In genomic region chr10:14659626-14660196, GRCh38 we compare ENCODE assay signal across 8 cellular contexts.
DNase-seq lines count a peak whose midpoint lies in the region; ATAC-seq and TF ChIP-seq lines count a peak whose summit lies in the region.

No MANE protein-coding gene starts in this region.

- POLR2A ChIA-PET in activated CD8-positive, alpha-beta T cell treated with anti-CD3 and anti-CD28 coated beads, Interleukin-2, amount 10 ng/mL, durations not matched to agents 7 days and 5 days (lab: Charles Lee), result interaction anchor here (0.8 kb wide), 1 partner anchor 8 kb away, joined by 3 read pairs; no protein-coding TSS in a partner anchor

- ATAC-seq in CD4-positive, CD25-positive, alpha-beta regulatory T cell (ENCODE audit: low read depth in 2 of 2), result peak; percentile 66 to 72
- peak; percentile 78 for ATAC-seq in HG03520 (IDR thresholded peaks at IDR 0.05; ENCODE audit: unreplicated experiment)
- peak; percentile 82 for ATAC-seq in activated CD8-positive, alpha-beta T cell treated with anti-CD3 and anti-CD28 coated beads, Interleukin-2, amount 10 ng/mL, durations not matched to agents 7 days and 5 days

- no peak overlapping the region for H3K4me2 ChIP-seq in neural progenitor cell

- in situ Hi-C loops in brain microvascular endothelial cell (cut with HindIII; ENCODE audit: low pct_ligation_motif_present, low sequenced_read_pairs), result no loop called here

- no peak overlapping the region for H2AFZ ChIP-seq in neural progenitor cell (replicated peaks)

- no peaks in the 10 kb centered on the region for H3K36me3 ChIP-seq in CD4-positive, CD25-positive, alpha-beta regulatory T cell (ENCODE audit: control insufficient read depth, insufficient read depth, low read length)
- no peaks in the 10 kb centered on the region for H3K36me3 ChIP-seq in brain microvascular endothelial cell (replicated peaks)
- no peaks in the 10 kb centered on the region for H3K36me3 ChIP-seq in neural progenitor cell

- DNase-seq in CD4-positive, CD25-positive, alpha-beta regulatory T cell, result peak in 2 of 3 donors; percentile 10 to 69
- DNase-seq in GM20000 (ENCODE audit: low spot score) (peak; percentile 68), pons (ENCODE audit: low spot score) (peak; percentile 56), brain microvascular endothelial cell (no peak), NCI-H1417 treated with DMSO at 0.1 percent for 48 hours (lab: John Stamatoyannopoulos, UW) (no peak), neural progenitor cell (ENCODE audit: low spot score) (no peak)
- DNase-seq in activated CD8-positive, alpha-beta T cell treated with anti-CD3 and anti-CD28 coated beads, Interleukin-2, amount 10 ng/mL, durations not matched to agents 7 days and 5 days, result peak; percentile 62

- CTCF ChIA-PET in activated CD8-positive, alpha-beta T cell treated with anti-CD3 and anti-CD28 coated beads, Interleukin-2, amount 10 ng/mL, durations not matched to agents 7 days and 5 days (lab: Charles Lee), result interaction anchor here (0.8 to 2.4 kb wide), 3 partner anchors 10 to 89 kb away, joined by 3 to 9 read pairs (median 6); no protein-coding TSS in a partner anchor

- H3F3A ChIP-seq in neural progenitor cell (ENCODE audit: low read depth), result no peaks in the 10 kb centered on the region

- peak overlapping the region; percentile 75 for H3K4me3 ChIP-seq in CD4-positive, CD25-positive, alpha-beta regulatory T cell (ENCODE audit: low read depth, low read length)
- no peak overlapping the region for H3K4me3 ChIP-seq in brain microvascular endothelial cell (ENCODE audit: low read depth, low read length)
- no peak overlapping the region for H3K4me3 ChIP-seq in neural progenitor cell

- peaks cover 29 to 44% (median 35%) of the 10 kb centered on the region in 4 donors for H3K4me1 Mint-ChIP-seq in CD4-positive, CD25-positive, alpha-beta regulatory T cell
- H3K4me1 Mint-ChIP-seq in activated CD8-positive, alpha-beta T cell treated with anti-CD3 and anti-CD28 coated beads, Interleukin-2, amount 10 ng/mL, durations not matched to agents 7 days and 5 days (ENCODE audit: low read depth), result peaks cover 56% of the 10 kb centered on the region
- peaks cover 12% of the 10 kb centered on the region for H3K4me1 Mint-ChIP-seq in neural progenitor cell

- H3K27me3 ChIP-seq in CD4-positive, CD25-positive, alpha-beta regulatory T cell (ENCODE audit: control insufficient read depth, insufficient read depth, low read length), result no peaks in the 10 kb centered on the region
- no peaks in the 10 kb centered on the region for H3K27me3 ChIP-seq in brain microvascular endothelial cell (replicated peaks)
- H3K27me3 ChIP-seq in neural progenitor cell, result no peaks in the 10 kb centered on the region

- no peaks in the 10 kb centered on the region for H3K9me3 ChIP-seq in CD4-positive, CD25-positive, alpha-beta regulatory T cell (ENCODE audit: control insufficient read depth in 2 of 2, low read length in 2 of 2)
- H3K9me3 ChIP-seq in neural progenitor cell (ENCODE audit: low read depth), result no peaks in the 10 kb centered on the region

- TF ChIP-seq CTCF in GM20000 (IDR thresholded peaks at IDR 0.05; ENCODE audit: extremely low read depth, missing control alignments), result no peak
- TF ChIP-seq CTCF in brain microvascular endothelial cell (IDR thresholded peaks at IDR 0.05; ENCODE audit: low read depth, low read length, missing control alignments), result no peak
- TF ChIP-seq CTCF in neural progenitor cell (IDR thresholded peaks at IDR 0.05), result no peak

- H3K27ac ChIP-seq in CD4-positive, CD25-positive, alpha-beta regulatory T cell (ENCODE audit: insufficient read depth, low read length, poor library complexity, severe bottlenecking), result peak overlapping the region; percentile 35
- H3K27ac ChIP-seq in brain microvascular endothelial cell (no peak overlapping the region), neural progenitor cell (no peak overlapping the region)

- no peak overlapping the region for H3K9ac ChIP-seq in neural progenitor cell

- peak overlapping the region; percentile 37 to 72 (median 68) for H3K4me3 Mint-ChIP-seq in CD4-positive, CD25-positive, alpha-beta regulatory T cell
- H3K4me3 Mint-ChIP-seq in activated CD8-positive, alpha-beta T cell treated with anti-CD3 and anti-CD28 coated beads, Interleukin-2, amount 10 ng/mL, durations not matched to agents 7 days and 5 days, result peak overlapping the region; percentile 59
- no peak overlapping the region for H3K4me3 Mint-ChIP-seq in neural progenitor cell

- no peaks in the 10 kb centered on the region for H4K20me1 ChIP-seq in neural progenitor cell (ENCODE audit: low read depth)

- no peaks in the 10 kb centered on the region for H3K36me3 Mint-ChIP-seq in CD4-positive, CD25-positive, alpha-beta regulatory T cell
- H3K36me3 Mint-ChIP-seq in activated CD8-positive, alpha-beta T cell treated with anti-CD3 and anti-CD28 coated beads, Interleukin-2, amount 10 ng/mL, durations not matched to agents 7 days and 5 days (ENCODE audit: low read depth), result peaks cover 36% of the 10 kb centered on the region
- H3K36me3 Mint-ChIP-seq in neural progenitor cell, result no peaks in the 10 kb centered on the region

- peaks cover 0 to 3% (median 0%) of the 10 kb centered on the region in 7 donors for H3K9me3 Mint-ChIP-seq in CD4-positive, CD25-positive, alpha-beta regulatory T cell
- peaks cover 14% of the 10 kb centered on the region for H3K9me3 Mint-ChIP-seq in activated CD8-positive, alpha-beta T cell treated with anti-CD3 and anti-CD28 coated beads, Interleukin-2, amount 10 ng/mL, durations not matched to agents 7 days and 5 days (ENCODE audit: insufficient read depth)
- H3K9me3 Mint-ChIP-seq in neural progenitor cell, result peaks cover 3% of the 10 kb centered on the region

- no peaks in the 10 kb centered on the region for H3K27me3 Mint-ChIP-seq in CD4-positive, CD25-positive, alpha-beta regulatory T cell
- no peaks in the 10 kb centered on the region for H3K27me3 Mint-ChIP-seq in activated CD8-positive, alpha-beta T cell treated with anti-CD3 and anti-CD28 coated beads, Interleukin-2, amount 10 ng/mL, durations not matched to agents 7 days and 5 days (ENCODE audit: low read depth)
- peaks cover 4% of the 10 kb centered on the region for H3K27me3 Mint-ChIP-seq in neural progenitor cell (ENCODE audit: insufficient read depth, low read depth)

- H3K4me1 ChIP-seq in CD4-positive, CD25-positive, alpha-beta regulatory T cell (ENCODE audit: control insufficient read depth, insufficient read depth, low read length, poor library complexity, severe bottlenecking), result peaks cover 26% of the 10 kb centered on the region
- peaks cover 8% of the 10 kb centered on the region for H3K4me1 ChIP-seq in neural progenitor cell

- peak overlapping the region; percentile 78 to 90 (median 83) for H3K27ac Mint-ChIP-seq in CD4-positive, CD25-positive, alpha-beta regulatory T cell
- H3K27ac Mint-ChIP-seq in activated CD8-positive, alpha-beta T cell treated with anti-CD3 and anti-CD28 coated beads, Interleukin-2, amount 10 ng/mL, durations not matched to agents 7 days and 5 days, result peak overlapping the region; percentile 91
- H3K27ac Mint-ChIP-seq in neural progenitor cell, result no peak overlapping the region

- H3K79me2 ChIP-seq in neural progenitor cell (ENCODE audit: low read depth), result no peaks in the 10 kb centered on the region

Comparison
In these comparisons a context has a peak if more than half of its experiments do, and no peak if none do; other contexts are left out.
1. DNase-seq: peak in CD4-positive, CD25-positive, alpha-beta regulatory T cell (2 of 3), GM20000 (single experiment), activated CD8-positive, alpha-beta T cell treated with anti-CD3 and anti-CD28 coated beads, Interleukin-2, amount 10 ng/mL, durations not matched to agents 7 days and 5 days (single experiment) and pons (single experiment); none in brain microvascular endothelial cell (single experiment), NCI-H1417 treated with DMSO at 0.1 percent for 48 hours (single experiment) and neural progenitor cell (single experiment).
2. Peak in every context shown above with its lines, with median percentiles within 50 percentile points of each other: ATAC-seq.